8 cellular contexts compared by ENCODE assay signal in genomic region chr19:13152854-13153626, GRCh38. TPM values are rescaled to one million over a fixed set of nuclear protein-coding genes. Genes with fewer than 3 reads are reported as not detected.
DNase-seq lines count a peak whose midpoint lies in the region; ATAC-seq and TF ChIP-seq lines count a peak whose summit lies in the region.

No MANE protein-coding gene starts in this region.

- no peaks in the 10 kb centered on the region for H3K36me3 ChIP-seq in transverse colon

- H3K27me3 ChIP-seq in transverse colon: no peaks in the 10 kb centered on the region

- H3K27me3 Mint-ChIP-seq in T-cell: peaks cover 0 to 2% of the 10 kb centered on the region in 2 donors

- 0 to 1% (median 0%) methylated on average over 61 to 74 of the region's 74 CpGs for WGBS in adipose tissue, 3 donors
- 1% methylated on average over 34 of the region's 74 CpGs; no CpG with 5 or more reads in 1 of the 2 donors for WGBS in transverse colon (ENCODE audit: low coverage in 1 of 2), 2 donors

- H3K9me3 Mint-ChIP-seq in T-cell: no peaks in the 10 kb centered on the region

- peaks cover 36 to 63% (median 46%) of the 10 kb centered on the region in 3 donors for H3K4me1 Mint-ChIP-seq in T-cell

- peaks cover 18% of the 10 kb centered on the region for H3K36me3 Mint-ChIP-seq in T-cell

- ATAC-seq in HG02588 (IDR thresholded peaks at IDR 0.05; ENCODE audit: unreplicated experiment) (peak; percentile 23), T-cell (replicated peaks in 1 of 4) (peak; percentile 31 to 33 (median 33))

- peak; percentile 63 for TF ChIP-seq EP300 in transverse colon (IDR thresholded peaks at IDR 0.05; ENCODE audit: low read depth)

- intact Hi-C loops in cardiac septum (cut with DNase I): loop anchor here (5.0 kb wide), 5 partner anchors 54 to 684 kb away; partner anchors contain the start of gene JUNB
- intact Hi-C loops in transverse colon (cut with DNase I; ENCODE audit: low total_unique reads): loop anchor here (10.0 kb wide), 2 partner anchors 368 to 1362 kb away; partner anchors contain the start of gene DNAJB1

- H3K4me1 ChIP-seq in transverse colon: peaks cover 3 to 35% (median 23%) of the 10 kb centered on the region in 4 donors

- peak; percentile 95 for DNase-seq in EL
- DNase-seq in NCI-H146 treated with DMSO at 0.1 percent for 48 hours (lab: John Stamatoyannopoulos, UW; ENCODE audit: unreplicated experiment): peak; percentile 96
- DNase-seq in T-cell: peak; percentile 88 to 99 (median 96)
- peak; percentile 99 for DNase-seq in cardiac septum (ENCODE audit: low spot score)
- DNase-seq in pons (ENCODE audit: low spot score): peak; percentile 94
- DNase-seq in transverse colon: peak; percentile 97

- peak overlapping the region; percentile 96 to 99 for H3K27ac Mint-ChIP-seq in T-cell

- TF ChIP-seq CTCF in transverse colon (IDR thresholded peaks at IDR 0.05): peak in 4 of 5 experiments; percentile 3 to 29 (median 16)

- peak; percentile 100 for TF ChIP-seq POLR2A in transverse colon (IDR thresholded peaks at IDR 0.05)

- H3K4me3 Mint-ChIP-seq in T-cell: peak overlapping the region; percentile 98 to 99 (median 99)

- H3K9me3 ChIP-seq in transverse colon: no peaks in the 10 kb centered on the region

- POLR2A ChIA-PET in T-cell (lab: Charles Lee): interaction anchor here (0.6 to 1.6 kb wide), 7 partner anchors 10 to 63 kb away, joined by 3 to 8 read pairs (median 3); partner anchors contain the start of gene NACC1 (in 1 of the 2)

- CTCF ChIA-PET in T-cell (lab: Charles Lee): interaction anchor here in 1 of 2 donors (0.6 kb wide), 1 partner anchor 41 kb away, joined by 9 read pairs; no protein-coding TSS in a partner anchor

- peak overlapping the region; percentile 70 to 92 (median 86) for H3K4me3 ChIP-seq in transverse colon

- peak overlapping the region; percentile 82 for H3K27ac ChIP-seq in adipose tissue (ENCODE audit: low read depth, low read length)
- H3K27ac ChIP-seq in transverse colon: peak overlapping the region; percentile 96 to 100 (median 99)

- in situ Hi-C loops in transverse colon (cut with MboI; ENCODE audit: low pct_ligation_motif_present in 1 of 4, low pct_unique_long_range_greater_than_20kb in 1 of 4, low sequenced_read_pairs in 3 of 4): no loop called here

RNA-seq across cellular contexts. Expression of gene IER2, which starts 2.8 kb away (rescaled TPM):
- total RNA-seq in T-cell (100 to 1,000 TPM; 165 to 413 (median 196) TPM), cardiac septum (28.4 TPM), transverse colon (100 to 1,000 TPM; 184 to 503 (median 244) TPM)
- 100 to 1,000 TPM in 2 of 3 donors, 10 to 100 TPM in 1; 65.5 to 532 (median 190) TPM for polyA plus RNA-seq in adipose tissue

RNA-seq across cellular contexts. Expression of gene STX10, which starts 2.9 kb away (rescaled TPM):
- total RNA-seq in T-cell (10 to 100 TPM; 43.8 to 89.6 (median 67.3) TPM), cardiac septum (25.7 TPM), transverse colon (100 to 1,000 TPM in 1 of 4 donors, 10 to 100 TPM in 3; 69.7 to 164 (median 84.2) TPM)
- polyA plus RNA-seq in adipose tissue: 10 to 100 TPM; 34.5 to 69.2 (median 63.1) TPM

RNA-seq across cellular contexts. Expression of gene NACC1, which starts 35.0 kb away (rescaled TPM):
- total RNA-seq in T-cell (10 to 100 TPM; 23.8 to 44.9 (median 38.1) TPM), cardiac septum (33.8 TPM), transverse colon (10 to 100 TPM; 31.6 to 54.2 (median 36.5) TPM)
- polyA plus RNA-seq in adipose tissue: 10 to 100 TPM in 2 of 3 donors, 1 to 10 TPM in 1; 7.9 to 21.0 (median 16.1) TPM

RNA-seq across cellular contexts. Expression of gene TRMT1, which starts 36.5 kb away (rescaled TPM):
- total RNA-seq in T-cell: 100 to 1,000 TPM in 2 of 5 donors, 10 to 100 TPM in 3; 68.9 to 121 (median 95.6) TPM
- 10 to 100 TPM; 25.0 to 38.9 (median 36.7) TPM for polyA plus RNA-seq in adipose tissue
- 17.5 TPM for total RNA-seq in cardiac septum
- 100 to 1,000 TPM in 1 of 4 donors, 10 to 100 TPM in 3; 26.6 to 199 (median 60.7) TPM for total RNA-seq in transverse colon

RNA-seq across cellular contexts. Expression of gene LYL1, which starts 50.4 kb away (rescaled TPM):
- total RNA-seq in T-cell: 10 to 100 TPM in 3 of 5 donors, 1 to 10 TPM in 2; 3.4 to 20.6 (median 15.4) TPM
- 10 to 100 TPM in 1 of 3 donors, 1 to 10 TPM in 2; 1.9 to 10.3 (median 7.9) TPM for polyA plus RNA-seq in adipose tissue
- 9.4 TPM for total RNA-seq in cardiac septum
- total RNA-seq in transverse colon: 10 to 100 TPM in 3 of 4 donors, 1 to 10 TPM in 1; 4.5 to 33.4 (median 16.7) TPM

Comparison
In these comparisons a context has a peak if more than half of its experiments do, and no peak if none do; other contexts are left out.
1. Peak in every context shown above with its lines: DNase-seq, ATAC-seq, H3K4me3 ChIP-seq and H3K27ac ChIP-seq.